18 cellular contexts compared by ENCODE assay signal in the genomic region with DNA sequence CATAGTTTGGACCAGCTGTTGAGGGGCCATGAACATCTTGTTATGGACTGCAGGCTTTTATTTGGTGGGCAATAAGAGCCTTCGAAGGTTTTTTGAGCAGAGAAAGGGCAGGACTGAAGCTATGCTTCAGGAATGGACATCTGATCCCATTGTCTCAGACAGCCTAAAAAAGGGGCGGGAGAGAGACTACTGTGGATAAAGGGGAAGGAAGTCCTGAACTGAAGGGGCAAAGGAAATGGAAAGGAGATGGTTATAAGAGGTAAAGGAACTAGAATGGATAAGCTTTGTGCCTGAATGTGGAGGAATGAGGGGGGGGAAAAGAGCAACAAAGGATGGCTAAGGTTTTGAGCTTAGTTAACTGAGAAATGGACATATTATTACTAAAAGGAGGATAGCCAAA.
"Had no signal": no experiment of that assay in that cellular context is flagged by ENCODE, and none has a peak within 500 bp of the region (broad histone marks: within the 10 kb centered on the region; RNA-seq: fewer than 3 reads in every experiment).

No MANE protein-coding gene starts in this region.

- H3K4me2 ChIP-seq: smooth muscle cell had no signal

- H3K27ac ChIP-seq: cardiac muscle cell, left lung, parathyroid adenoma, VCaP had no signal

- H3K4me1 ChIP-seq: parathyroid adenoma had no signal

- H3K27ac Mint-ChIP-seq: activated naive CD8-positive, alpha-beta T cell treated with anti-CD3 and anti-CD28 coated beads for 36 hours; stimulated activated naive B cell treated with anti-CD40 and anti-IgM and Interleukin-4, amounts not matched to agents 10 μg/mL and 1 μg/mL and 100 μg/mL, for 72 hours had no signal

- H3K9me3 Mint-ChIP-seq: activated naive CD8-positive, alpha-beta T cell treated with anti-CD3 and anti-CD28 coated beads for 36 hours; effector memory CD8-positive, alpha-beta T cell; stimulated activated naive B cell treated with anti-CD40 and anti-IgM and Interleukin-4, amounts not matched to agents 10 μg/mL and 1 μg/mL and 100 μg/mL, for 72 hours had no signal

- H3K27me3 Mint-ChIP-seq: effector memory CD8-positive, alpha-beta T cell; stimulated activated naive B cell treated with anti-CD40 and anti-IgM and Interleukin-4, amounts not matched to agents 10 μg/mL and 1 μg/mL and 100 μg/mL, for 72 hours had no signal

- H3K4me1 Mint-ChIP-seq: activated naive CD8-positive, alpha-beta T cell treated with anti-CD3 and anti-CD28 coated beads for 36 hours had no signal

- H3K27me3 ChIP-seq: left lung had no signal

- H3K9ac ChIP-seq: parathyroid adenoma had no signal

- H3K4me3 Mint-ChIP-seq: activated naive CD8-positive, alpha-beta T cell treated with anti-CD3 and anti-CD28 coated beads for 36 hours; effector memory CD8-positive, alpha-beta T cell; stimulated activated naive B cell treated with anti-CD40 and anti-IgM and Interleukin-4, amounts not matched to agents 10 μg/mL and 1 μg/mL and 100 μg/mL, for 72 hours had no signal

- H3K4me3 ChIP-seq: cardiac muscle cell, left lung, smooth muscle cell had no signal

- ATAC-seq: effector memory CD8-positive, alpha-beta T cell; left lung; sciatic nerve; stimulated activated naive B cell treated with anti-CD40 and anti-IgM and Interleukin-4, amounts not matched to agents 10 μg/mL and 1 μg/mL and 100 μg/mL, for 72 hours had no signal

- DNase-seq: activated CD4-positive, alpha-beta T cell treated with anti-CD3 and anti-CD28 coated beads for 1 hour; activated CD4-positive, alpha-beta T cell treated with anti-CD3 and anti-CD28 coated beads, Interleukin-2, amount 50 U/mL, for 48 hours; activated naive CD4-positive, alpha-beta T cell; activated naive CD8-positive, alpha-beta T cell treated with anti-CD3 and anti-CD28 coated beads for 36 hours; amniotic stem cell; effector memory CD8-positive, alpha-beta T cell; foreskin fibroblast; glutamatergic neuron; hippocampal formation; left lung; stimulated activated CD4-positive, alpha-beta T cell treated with anti-CD3 and anti-CD28 coated beads, Interleukin-4, amount 100 ng/mL, for 24 hours; stimulated activated naive B cell treated with anti-CD40 and anti-IgM and Interleukin-4, amounts not matched to agents 10 μg/mL and 1 μg/mL and 100 μg/mL, for 72 hours; T1000 had no signal

- H2AFZ ChIP-seq: parathyroid adenoma had no signal

- H3K9me3 ChIP-seq: left lung had no signal

- H3K79me2 ChIP-seq: parathyroid adenoma had no signal

- H3K36me3 ChIP-seq: cardiac muscle cell, left lung had no signal
